ENCODE assay signal across 8 cellular contexts in the genomic region with DNA sequence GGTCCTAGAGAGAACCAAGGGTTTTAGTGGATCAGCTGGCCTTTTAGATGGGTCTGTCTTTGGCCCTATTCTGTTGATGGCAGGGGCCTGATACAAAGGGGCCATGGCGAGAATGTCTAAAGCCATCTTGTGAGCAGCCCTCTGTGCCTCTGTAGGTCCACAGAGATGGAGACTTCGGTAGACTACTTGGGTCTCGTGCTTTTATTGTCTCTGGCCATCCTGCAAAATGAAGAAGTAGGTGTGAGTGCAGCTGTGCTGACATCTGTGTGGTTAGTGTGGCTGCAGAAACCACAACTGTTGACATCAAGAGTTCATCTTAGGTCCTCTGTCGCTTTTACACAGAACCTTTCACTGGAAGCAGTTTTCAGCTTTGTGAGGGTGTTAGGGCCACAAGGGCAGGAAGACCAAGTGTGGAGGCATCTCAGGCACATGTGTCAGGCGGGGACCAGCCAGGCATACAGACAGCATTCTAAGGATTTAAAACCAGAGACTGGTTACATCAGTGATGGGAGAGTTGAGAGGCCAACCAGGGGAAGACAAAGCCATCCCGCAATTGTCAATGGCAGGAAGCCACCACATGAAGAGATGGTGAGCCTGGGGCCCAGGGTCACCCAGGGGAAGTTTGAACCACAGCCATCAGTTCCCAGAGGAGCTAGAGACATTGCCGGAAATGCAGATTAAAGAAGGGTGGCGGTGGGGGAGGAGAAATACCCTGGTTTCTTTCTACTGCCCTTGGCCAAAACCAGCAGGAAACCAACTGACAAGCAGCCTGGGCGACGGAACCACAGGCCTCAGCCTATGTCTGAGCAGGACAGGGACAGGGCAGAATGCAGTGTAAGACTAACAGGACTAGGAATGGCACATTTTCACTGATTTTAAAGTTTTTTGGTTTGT.
A peak's percentile ranks its signal among the peaks of the same experiment; 100 is the strongest.
DNase-seq lines count a peak whose midpoint lies in the region; ATAC-seq and TF ChIP-seq lines count a peak whose summit lies in the region.

No MANE protein-coding gene starts in this region.

- 0 out of 2 replicates have a peak, but pooled peaks cover 9% of the 10 kb centered on the region for H3F3A ChIP-seq in OCI-LY1 (ENCODE audit: insufficient read depth, low read length)

- H4K20me1 ChIP-seq in OCI-LY1 (ENCODE audit: insufficient read depth, low read length) = no peaks in the 10 kb centered on the region

- H3K4me3 ChIP-seq in OCI-LY1 (ENCODE audit: low read depth, low read length, poor library complexity, severe bottlenecking) = peak overlapping the region; percentile 46

- H2AFZ ChIP-seq in OCI-LY1 (ENCODE audit: low read length) = no peak overlapping the region

- DNase-seq in activated T-helper 9 cell treated with anti-CD3 and anti-CD28 coated beads, Interleukin-2, amount 50 U/mL, for 16 hours (ENCODE audit: low read depth) = peak; percentile 15
- peak; percentile 74 for DNase-seq in medulla oblongata (ENCODE audit: extremely low spot score)
- DNase-seq in hepatic stellate cell (ENCODE audit: low spot score) = no peak
- no peak for DNase-seq in NCI-H748 (lab: John Stamatoyannopoulos, UW; ENCODE audit: unreplicated experiment)
- DNase-seq in cortex of kidney (lab: John Stamatoyannopoulos, UW) = no peak

- peak overlapping the region; percentile 66 for H3K4me2 ChIP-seq in OCI-LY1 (ENCODE audit: low read length)

- peaks cover 82% of the 10 kb centered on the region for H3K4me1 ChIP-seq in OCI-LY1 (ENCODE audit: insufficient read depth, low read length, severe bottlenecking)

- no peaks in the 10 kb centered on the region for H3K27me3 ChIP-seq in OCI-LY1 (ENCODE audit: insufficient read depth, low read length)

- H3K27ac ChIP-seq in OCI-LY1 (ENCODE audit: low read depth, low read length, poor library complexity, severe bottlenecking) = peak overlapping the region; percentile 99

- peak; percentile 78 for ATAC-seq in GM18858 (IDR thresholded peaks at IDR 0.05; ENCODE audit: unreplicated experiment)
- peak; percentile 77 for ATAC-seq in HG02763 (IDR thresholded peaks at IDR 0.05; ENCODE audit: unreplicated experiment)

- peaks cover 38% of the 10 kb centered on the region for H3K36me3 ChIP-seq in OCI-LY1 (ENCODE audit: insufficient read depth, low read length)

- H3K79me2 ChIP-seq in OCI-LY1 (ENCODE audit: insufficient read depth, low read length) = 0 out of 2 replicates have a peak, but pooled peaks cover 2% of the 10 kb centered on the region

- no peaks in the 10 kb centered on the region for H3K9me3 ChIP-seq in OCI-LY1 (ENCODE audit: low read length)

- no peaks in the 10 kb centered on the region for H3K9me2 ChIP-seq in OCI-LY1 (ENCODE audit: low read depth, low read length)

- no peak for TF ChIP-seq CTCF in OCI-LY1 (IDR thresholded peaks at IDR 0.05; ENCODE audit: low read length)

- H3K9ac ChIP-seq in OCI-LY1 (ENCODE audit: low read length) = peak overlapping the region; percentile 83

Comparison
In these comparisons a context has a peak if more than half of its experiments do, and no peak if none do; other contexts are left out.
1. DNase-seq: peak in activated T-helper 9 cell treated with anti-CD3 and anti-CD28 coated beads, Interleukin-2, amount 50 U/mL, for 16 hours (single experiment) and medulla oblongata (single experiment); none in hepatic stellate cell (single experiment), NCI-H748 (single experiment) and cortex of kidney (single experiment).